8 cellular contexts compared by ENCODE assay signal in genomic region chr1:91022518-91022929, GRCh38. TPM values are rescaled to one million over a fixed set of nuclear protein-coding genes. Genes with fewer than 3 reads are reported as not detected.
DNase-seq lines count a peak whose midpoint lies in the region; ATAC-seq and TF ChIP-seq lines count a peak whose summit lies in the region.

No MANE protein-coding gene starts in this region.

- DNase-seq in Calu3 (no peak), mammary epithelial cell (no peak), NCI-H1436 treated with DMSO at 0.1 percent for 48 hours (lab: John Stamatoyannopoulos, UW) (no peak), NCI-H524 (lab: John Stamatoyannopoulos, UW) (no peak)

- H3K4me3 ChIP-seq in mammary epithelial cell (replicated peaks in 1 of 3; ENCODE audit: insufficient read depth in 1 of 3, low read depth in 2 of 3, low read length in 3 of 3) = peak overlapping the region; percentile 89 to 91 (median 89)
- peak overlapping the region; percentile 87 to 92 for H3K4me3 ChIP-seq in muscle layer of colon (ENCODE audit: low read depth in 1 of 2, low read length in 2 of 2)

- in situ Hi-C loops in mammary epithelial cell (cut with MboI; ENCODE audit: low sequenced_read_pairs in 2 of 2) = no loop called here

- TF ChIP-seq CTCF in Calu3 (IDR thresholded peaks at IDR 0.05; ENCODE audit: unreplicated experiment) (no peak), mammary epithelial cell (conservative IDR thresholded peaks at IDR 0.05 in 1 of 2, IDR thresholded peaks at IDR 0.05 in 1 of 2; ENCODE audit: extremely low read depth in 1 of 2, insufficient read depth in 1 of 2, low read depth in 1 of 2, low read length in 2 of 2) (no peak)

- H3K36me3 Mint-ChIP-seq in Calu3 (ENCODE audit: insufficient read depth, unreplicated experiment) = peaks cover 44% of the 10 kb centered on the region

- ATAC-seq in HG03097 (IDR thresholded peaks at IDR 0.05; ENCODE audit: low FRiP score, unreplicated experiment) = peak; percentile 10
- no peak for ATAC-seq in HG02852 (IDR thresholded peaks at IDR 0.05; ENCODE audit: unreplicated experiment)
- no peak for ATAC-seq in HG02798 (IDR thresholded peaks at IDR 0.05; ENCODE audit: poor library complexity, unreplicated experiment)

- intact Hi-C loops in Calu3 (cut with micrococcal nuclease; ENCODE audit: unreplicated experiment) = no loop called here
- intact Hi-C loops in mammary epithelial cell (cut with micrococcal nuclease) = no loop called here

- H4K20me1 ChIP-seq in mammary epithelial cell (ENCODE audit: insufficient read depth, low read length) = no peaks in the 10 kb centered on the region

- peaks cover 23% of the 10 kb centered on the region for H3K4me1 Mint-ChIP-seq in Calu3 (ENCODE audit: low read depth, unreplicated experiment)

- H3K27ac ChIP-seq in mammary epithelial cell (ENCODE audit: insufficient read depth, low read depth, low read length) (peak overlapping the region; percentile 99), muscle layer of colon (ENCODE audit: low read depth, low read length) (peak overlapping the region; percentile 86)

- WGBS in mammary epithelial cell (ENCODE audit: low coverage, missing lambda C conversion rate) = 37% methylated on average over 6 of the region's 6 CpGs

- CTCF ChIA-PET in Calu3 (lab: Charles Lee) (interaction anchor here (0.7 to 1.6 kb wide), 3 partner anchors 14 to 143 kb away, joined by 3 to 6 read pairs (median 4); no protein-coding TSS in a partner anchor), mammary epithelial cell (lab: Charles Lee; ENCODE audit: low non-redundant PET) (interaction anchor here (0.6 kb wide), 1 partner anchor 15 kb away, joined by 6 read pairs; no protein-coding TSS in a partner anchor)

- H3K27me3 Mint-ChIP-seq in Calu3 (ENCODE audit: unreplicated experiment) = no peaks in the 10 kb centered on the region

- H3K9me3 ChIP-seq in mammary epithelial cell (replicated peaks; ENCODE audit: insufficient read depth, low read length) (no peaks in the 10 kb centered on the region), muscle layer of colon (ENCODE audit: low read length) (no peaks in the 10 kb centered on the region)

- dilution Hi-C loops in mammary epithelial cell (cut with HindIII; ENCODE audit: low sequenced_read_pairs) = no loop called here

- H3K4me3 Mint-ChIP-seq in Calu3 (ENCODE audit: low read depth, unreplicated experiment) = peak overlapping the region; percentile 91

- peak overlapping the region; percentile 98 for H2AFZ ChIP-seq in mammary epithelial cell (ENCODE audit: low read depth, low read length)

- H3K36me3 ChIP-seq in mammary epithelial cell (ENCODE audit: insufficient read depth, low read length) (no peaks in the 10 kb centered on the region), muscle layer of colon (ENCODE audit: insufficient read depth, low read length) (no peaks in the 10 kb centered on the region)

- H3K27me3 ChIP-seq in mammary epithelial cell (ENCODE audit: insufficient read depth, low read length) (no peaks in the 10 kb centered on the region), muscle layer of colon (ENCODE audit: control insufficient read depth in 1 of 2, insufficient read depth in 2 of 2, low read length in 2 of 2) (no peaks in the 10 kb centered on the region)

- H3K4me2 ChIP-seq in mammary epithelial cell (ENCODE audit: insufficient read depth, low read depth, low read length) = peak overlapping the region; percentile 91

- BruUV-seq in Calu3 (replicated peaks; lab: Mats Ljungman, UMichigan) = no TSS peak
- no TSS peak for BruUV-seq in mammary epithelial cell (replicated peaks; lab: Mats Ljungman, UMichigan)

- H3K79me2 ChIP-seq in mammary epithelial cell (ENCODE audit: insufficient read depth, low read length) = peaks cover 42% of the 10 kb centered on the region

- H3K9ac ChIP-seq in mammary epithelial cell (ENCODE audit: insufficient read depth, low read length) = peak overlapping the region; percentile 77
- H3K9ac ChIP-seq in muscle layer of colon (ENCODE audit: low read length) = peak overlapping the region; percentile 51

- H3K9me3 Mint-ChIP-seq in Calu3 (ENCODE audit: low read depth, unreplicated experiment) = no peaks in the 10 kb centered on the region

- H3K27ac Mint-ChIP-seq in Calu3 (ENCODE audit: unreplicated experiment) = peak overlapping the region; percentile 99

- peaks cover 10% of the 10 kb centered on the region for H3K4me1 ChIP-seq in mammary epithelial cell (ENCODE audit: insufficient read depth, low read length)
- H3K4me1 ChIP-seq in muscle layer of colon (ENCODE audit: insufficient read depth, low read length) = peaks cover 28% of the 10 kb centered on the region

RNA-seq across cellular contexts. Expression of gene ZNF644, which starts 0.7 kb away (rescaled TPM):
- total RNA-seq in Calu3 (2022) (69.4 and 76.0 TPM in 2 replicates), mammary epithelial cell (10 to 100 TPM; 45.1 to 77.3 TPM)
- polyA plus RNA-seq in mammary epithelial cell = 11.0 TPM
- polyA minus RNA-seq in mammary epithelial cell = 92.6 TPM
